In genomic region chr16:4404247-4404966, GRCh38 we compare ENCODE assay signal across 1 cellular context.
TF ChIP-seq lines count a peak whose summit lies in the region.

No MANE protein-coding gene starts in this region.

TF ChIP-seq in HEK293, 187 proteins besides CTCF, POLR2A, EP300 and RAD21 (continued from another document and continues in another):
- TF ChIP-seq ZNF76 (tag by site-specific recombination; IDR thresholded peaks at IDR 0.05; ENCODE audit: borderline replicate concordance, low read depth) (no peak), ZNF146 (tag by site-specific recombination; IDR thresholded peaks at IDR 0.05) (no peak), ZNF555 (tag by site-specific recombination; conservative IDR thresholded peaks at IDR 0.05) (no peak), ZNF747 (tag by site-specific recombination; IDR thresholded peaks at IDR 0.05) (no peak), ZNF704 (tag by site-specific recombination; IDR thresholded peaks at IDR 0.05) (no peak), TCF7L2 (IDR thresholded peaks at IDR 0.05; ENCODE audit: borderline replicate concordance, low read depth, low read length) (no peak), ZNF366 (tag by site-specific recombination; conservative IDR thresholded peaks at IDR 0.05) (no peak), ZNF677 (tag by site-specific recombination; IDR thresholded peaks at IDR 0.05) (no peak), ZNF341 (tag by site-specific recombination; IDR thresholded peaks at IDR 0.05; ENCODE audit: low read depth) (peak; percentile 32; the same call in 1 of the 2 replicates), BCL11B (tag by site-specific recombination; IDR thresholded peaks at IDR 0.05; ENCODE audit: low read depth) (no peak), BCL11A (tag by site-specific recombination; IDR thresholded peaks at IDR 0.05; ENCODE audit: low read depth) (no peak), YY2 (tag by site-specific recombination; IDR thresholded peaks at IDR 0.05) (no peak), SCRT2 (tag by site-specific recombination; IDR thresholded peaks at IDR 0.05) (peak; percentile 44; the same call in 1 of the 2 replicates), ATF2 (tag by site-specific recombination; IDR thresholded peaks at IDR 0.05; ENCODE audit: low read depth) (no peak), ZNF169 (tag by site-specific recombination; IDR thresholded peaks at IDR 0.05) (no peak), ZBTB11 (tag by site-specific recombination; conservative IDR thresholded peaks at IDR 0.05; ENCODE audit: low read depth) (no peak), ZNF16 (tag by site-specific recombination; IDR thresholded peaks at IDR 0.05; ENCODE audit: low read depth) (no peak), ZNF585B (tag by site-specific recombination; IDR thresholded peaks at IDR 0.05) (no peak), ZNF133 (tag by site-specific recombination; IDR thresholded peaks at IDR 0.05) (no peak), ZNF785 (tag by site-specific recombination; IDR thresholded peaks at IDR 0.05) (no peak), ZXDB (tag by site-specific recombination; IDR thresholded peaks at IDR 0.05) (no peak), ZNF423 (tag by site-specific recombination; IDR thresholded peaks at IDR 0.05) (no peak), ZNF394 (tag by site-specific recombination; IDR thresholded peaks at IDR 0.05; ENCODE audit: borderline replicate concordance) (peak; percentile 43; the same call in 1 of the 2 replicates), ZBTB17 (tag by site-specific recombination; IDR thresholded peaks at IDR 0.05) (0 out of 2 replicates have a peak, but pooled peaks have one; percentile 15), ZNF701 (tag by site-specific recombination; IDR thresholded peaks at IDR 0.05) (no peak), PRDM2 (tag by site-specific recombination; IDR thresholded peaks at IDR 0.05; ENCODE audit: borderline replicate concordance) (no peak), ZNF791 (tag by site-specific recombination; IDR thresholded peaks at IDR 0.05) (no peak), GLI4 (tag by site-specific recombination; IDR thresholded peaks at IDR 0.05) (no peak), ZNF148 (tag by site-specific recombination; IDR thresholded peaks at IDR 0.05; ENCODE audit: borderline replicate concordance) (no peak), PBX3 (CRISPR knock-in tag; IDR thresholded peaks at IDR 0.05) (no peak), TRIM28 (IDR thresholded peaks at IDR 0.05; ENCODE audit: borderline replicate concordance, low read length) (no peak), ZSCAN23 (tag by site-specific recombination; IDR thresholded peaks at IDR 0.05) (no peak), ZNF266 (tag by site-specific recombination; IDR thresholded peaks at IDR 0.05; ENCODE audit: low read depth) (no peak), SP2 (tag by site-specific recombination; IDR thresholded peaks at IDR 0.05) (0 out of 2 replicates have a peak, but pooled peaks have one; percentile 22), GFI1B (tag by site-specific recombination; IDR thresholded peaks at IDR 0.05) (no peak), ZNF426 (tag by site-specific recombination; IDR thresholded peaks at IDR 0.05) (no peak), ZNF830 (tag by site-specific recombination; IDR thresholded peaks at IDR 0.05; ENCODE audit: low read depth) (no peak), ZNF311 (tag by site-specific recombination; IDR thresholded peaks at IDR 0.05; ENCODE audit: borderline replicate concordance) (no peak), ZBTB26 (tag by site-specific recombination; optimal IDR thresholded peaks at IDR 0.05) (peak; percentile 22), ZIC2 (tag by site-specific recombination; IDR thresholded peaks at IDR 0.05) (peak; percentile 64), ZNF548 (tag by site-specific recombination; IDR thresholded peaks at IDR 0.05) (no peak), ZNF529 (tag by site-specific recombination; IDR thresholded peaks at IDR 0.05; ENCODE audit: insufficient replicate concordance) (no peak), ZNF580 (tag by site-specific recombination; IDR thresholded peaks at IDR 0.05) (no peak), ZNF645 (tag by site-specific recombination; IDR thresholded peaks at IDR 0.05) (no peak)
